In the genomic region with DNA sequence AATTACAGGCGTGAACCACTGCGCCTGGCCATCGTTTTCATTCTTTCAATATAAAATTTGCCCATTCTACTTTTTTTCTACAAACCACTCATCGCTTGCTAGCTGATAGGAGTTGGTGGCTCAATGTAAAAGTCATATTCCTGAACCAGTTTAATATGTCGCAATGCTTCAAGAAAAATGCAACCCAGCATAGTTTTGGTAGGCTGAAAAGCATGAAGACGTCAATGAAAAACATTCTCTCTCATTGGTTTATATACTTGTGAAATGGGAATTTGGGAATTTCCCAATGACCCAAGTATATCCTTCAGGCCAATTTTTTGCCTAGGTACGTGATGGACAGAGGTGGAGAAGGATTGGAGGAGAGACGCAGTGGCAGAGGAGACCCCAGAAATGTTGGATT, we compare ENCODE assay signal across 23 cellular contexts. TPM values are rescaled to one million over a fixed set of nuclear protein-coding genes. Genes with fewer than 3 reads are reported as not detected.
DNase-seq lines count a peak whose midpoint lies in the region; ATAC-seq and TF ChIP-seq lines count a peak whose summit lies in the region.
"Had no signal": no experiment of that assay in that cellular context is flagged by ENCODE, and none has a peak within 500 bp of the region (broad histone marks: within the 10 kb centered on the region; RNA-seq: fewer than 3 reads in every experiment).

No MANE protein-coding gene starts in this region.

- H3K4me1 Mint-ChIP-seq in T-cell, result peaks cover 0 to 4% (median 4%) of the 10 kb centered on the region in 3 donors

- no peaks in the 10 kb centered on the region for H3K9me3 Mint-ChIP-seq in T-cell
- H3K9me3 Mint-ChIP-seq: CD4-positive, alpha-beta T cell; H9 had no signal

- POLR2A ChIA-PET in T-cell (lab: Charles Lee), result no interaction called here

- ATAC-seq in GM19395 (IDR thresholded peaks at IDR 0.05; ENCODE audit: unreplicated experiment), result no peak
- no peak for ATAC-seq in T-cell (replicated peaks in 1 of 4)

- CTCF ChIA-PET in T-cell (lab: Charles Lee), result no interaction called here

- H3K36me3 Mint-ChIP-seq in T-cell, result no peaks in the 10 kb centered on the region

- no peak overlapping the region for H3K4me3 Mint-ChIP-seq in T-cell
- H3K4me3 Mint-ChIP-seq: CD4-positive, alpha-beta T cell; H9 had no signal

- no peak overlapping the region for H3K4me3 ChIP-seq in AG10803 (ENCODE audit: low read length)
- H3K4me3 ChIP-seq: GM23248, PC-9 had no signal

- DNase-seq in AG10803 (ENCODE audit: low read depth) (peak; percentile 69), EH (ENCODE audit: low read depth) (peak; percentile 30), amniotic epithelial cell (ENCODE audit: low read depth) (peak; percentile 50), iris pigment epithelial cell (ENCODE audit: low read depth) (peak; percentile 57), GM20000 (ENCODE audit: low spot score) (no peak), A172 (ENCODE audit: low spot score) (no peak), T-cell (no peak)
- DNase-seq: BE2C; CD4-positive, alpha-beta T cell; DMS53; GDM1; GM23248; H9; KG1; MM.1S; NCI-H2029; NCI-H446 treated with DMSO at 0.1 percent for 48 hours; NCI-H526; RPMI8226; SHP77; T-helper 1 cell had no signal

- no peak overlapping the region for H3K27ac Mint-ChIP-seq in T-cell
- H3K27ac Mint-ChIP-seq: CD4-positive, alpha-beta T cell; H9 had no signal

- TF ChIP-seq CTCF in AG10803 (conservative IDR thresholded peaks at IDR 0.05; ENCODE audit: low read length) (no peak), GM20000 (IDR thresholded peaks at IDR 0.05; ENCODE audit: extremely low read depth, missing control alignments) (no peak)

- H3K27me3 Mint-ChIP-seq in T-cell, result peaks cover 13 to 31% of the 10 kb centered on the region in 2 donors

RNA-seq across cellular contexts. Expression of a gene that starts 26.9 kb away (rescaled TPM):
- total RNA-seq in A172 (2014; rRNA removed; shearing (Covaris generic)), result 3.1 and 3.7 TPM in 2 replicates
- total RNA-seq in T-cell, result under 1 TPM; 0.16 to 0.35 (median 0.23) TPM
- total RNA-seq: GM23248 had no signal

Comparison
In these comparisons a context has a peak if more than half of its experiments do, and no peak if none do; other contexts are left out.
1. DNase-seq: peak in AG10803 (single experiment), EH (single experiment), amniotic epithelial cell (single experiment) and iris pigment epithelial cell (single experiment); none in GM20000 (single experiment), A172 (single experiment) and T-cell (0 of 34).